8 cellular contexts compared by ENCODE assay signal in genomic region chr15:40160689-40161688, GRCh38. TPM values are rescaled to one million over a fixed set of nuclear protein-coding genes. Genes with fewer than 3 reads are reported as not detected.
A peak's percentile ranks its signal among the peaks of the same experiment; 100 is the strongest.
DNase-seq lines count a peak whose midpoint lies in the region; ATAC-seq and FAIRE-seq lines count a peak whose summit lies in the region.

BUB1B (plus strand) TSS chr15:40161069; CDS start chr15:40161221, 152 bp downstream.

- CTCF ChIA-PET in activated CD8-positive, alpha-beta memory T cell treated with anti-CD3 and anti-CD28 coated beads for 36 hours (lab: Charles Lee) = interaction anchor here (0.6 to 1.3 kb wide), 4 partner anchors 52 to 115 kb away, joined by 3 to 4 read pairs (median 3); no protein-coding TSS in a partner anchor

- in situ Hi-C loops in Caki2 (cut with HindIII; ENCODE audit: low pct_unique_long_range_greater_than_20kb, low sequenced_read_pairs) = no loop called here

- peak; percentile 89 for DNase-seq in Caki2 (ENCODE audit: low read depth)
- DNase-seq in HTR-8/SVneo (ENCODE audit: insufficient read length, low spot score) = peak; percentile 95
- peak; percentile 91 for DNase-seq in NOMO-1 treated with DMSO at 0.1 percent for 48 hours (lab: John Stamatoyannopoulos, UW; ENCODE audit: unreplicated experiment)
- peak; percentile 82 for DNase-seq in stimulated activated CD8-positive, alpha-beta memory T cell treated with anti-CD3 and anti-CD28 coated beads, Interleukin-15, amount 100 ng/mL, for 1 hour (ENCODE audit: low read depth)

- peaks cover 36% of the 10 kb centered on the region for H3K36me3 ChIP-seq in mesodermal cell (ENCODE audit: control insufficient read depth, insufficient read depth, low read length)

- FAIRE-seq in HTR-8/SVneo (lab: Jason Lieb, UNC) (peak; percentile 94), endometrium (lab: Jason Lieb, UNC) (peak; percentile 85)

- ATAC-seq in GM21381 (IDR thresholded peaks at IDR 0.05; ENCODE audit: unreplicated experiment) = peak; percentile 81

- peaks cover 10% of the 10 kb centered on the region for H3K4me1 ChIP-seq in mesodermal cell (ENCODE audit: control insufficient read depth, insufficient read depth, low read length, poor library complexity, severe bottlenecking)

- POLR2A ChIA-PET in activated CD8-positive, alpha-beta memory T cell treated with anti-CD3 and anti-CD28 coated beads for 36 hours (lab: Charles Lee) = interaction anchor here (1.0 kb wide), 2 partner anchors 113 to 1707 kb away, joined by 3 to 4 read pairs; no protein-coding TSS in a partner anchor

- peak within 1 kb of the TSS; percentile 84 for H3K4me3 ChIP-seq in mesodermal cell (ENCODE audit: extremely low read depth, insufficient read depth, low read length, poor library complexity, severe bottlenecking)

- WGBS in mesodermal cell (ENCODE audit: insufficient coverage in 2 of 2), 2 experiments = 1 to 4% methylated on average over 32 to 52 of the region's 54 CpGs

- no peaks in the 10 kb centered on the region for H3K9me3 ChIP-seq in mesodermal cell (ENCODE audit: control insufficient read depth, low read length)

- H3K27ac ChIP-seq in mesodermal cell (ENCODE audit: low read depth, low read length, severe bottlenecking) = peak within 1 kb of the TSS; percentile 73

RNA-seq across cellular contexts. Expression of gene BUB1B, which starts in this region (rescaled TPM):
- total RNA-seq in Caki2 (2014; rRNA removed; shearing (Covaris generic); ENCODE audit: low replicate concordance) = 44.3 and 49.3 TPM in 2 replicates
- total RNA-seq in activated CD8-positive, alpha-beta memory T cell treated with anti-CD3 and anti-CD28 coated beads for 36 hours = 10 to 100 TPM; 57.1 to 65.4 TPM
- 53.7 TPM for polyA plus RNA-seq in mesodermal cell (2013, experiment 1 of 2)
- 57.5 TPM for polyA plus RNA-seq in mesodermal cell (2013, experiment 2 of 2)

Comparison
In these comparisons a context has a peak if more than half of its experiments do, and no peak if none do; other contexts are left out.
1. Peak in every context shown above with its lines: DNase-seq, ATAC-seq, H3K4me3 ChIP-seq and H3K27ac ChIP-seq.